1 cellular context compared by ENCODE assay signal in the genomic region with DNA sequence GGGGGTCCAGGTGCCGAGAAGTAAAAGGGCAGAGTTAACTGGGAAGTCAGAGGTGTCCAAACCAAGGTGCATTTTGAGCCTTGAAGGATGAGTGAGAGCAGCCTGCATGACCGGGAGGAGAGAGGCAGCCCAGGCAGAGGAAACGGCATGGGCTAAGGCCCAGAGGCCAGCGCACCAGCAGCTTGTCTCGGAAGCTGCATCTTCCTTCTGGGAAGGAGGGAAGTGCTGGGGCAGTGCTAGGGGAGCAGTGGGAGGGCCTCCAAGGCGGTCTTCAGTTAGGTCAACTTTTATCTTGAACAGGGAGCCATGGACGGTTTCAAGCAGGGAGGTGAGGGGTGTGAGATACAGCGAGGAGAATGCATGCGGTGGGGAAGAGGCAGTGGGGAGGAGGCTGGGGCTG.
TF ChIP-seq lines count a peak whose summit lies in the region.

No MANE protein-coding gene starts in this region.

TF ChIP-seq in GM23338, 12 proteins besides CTCF, POLR2A, EP300 and RAD21 (continued from another document):
- TF ChIP-seq, protein P1, sequence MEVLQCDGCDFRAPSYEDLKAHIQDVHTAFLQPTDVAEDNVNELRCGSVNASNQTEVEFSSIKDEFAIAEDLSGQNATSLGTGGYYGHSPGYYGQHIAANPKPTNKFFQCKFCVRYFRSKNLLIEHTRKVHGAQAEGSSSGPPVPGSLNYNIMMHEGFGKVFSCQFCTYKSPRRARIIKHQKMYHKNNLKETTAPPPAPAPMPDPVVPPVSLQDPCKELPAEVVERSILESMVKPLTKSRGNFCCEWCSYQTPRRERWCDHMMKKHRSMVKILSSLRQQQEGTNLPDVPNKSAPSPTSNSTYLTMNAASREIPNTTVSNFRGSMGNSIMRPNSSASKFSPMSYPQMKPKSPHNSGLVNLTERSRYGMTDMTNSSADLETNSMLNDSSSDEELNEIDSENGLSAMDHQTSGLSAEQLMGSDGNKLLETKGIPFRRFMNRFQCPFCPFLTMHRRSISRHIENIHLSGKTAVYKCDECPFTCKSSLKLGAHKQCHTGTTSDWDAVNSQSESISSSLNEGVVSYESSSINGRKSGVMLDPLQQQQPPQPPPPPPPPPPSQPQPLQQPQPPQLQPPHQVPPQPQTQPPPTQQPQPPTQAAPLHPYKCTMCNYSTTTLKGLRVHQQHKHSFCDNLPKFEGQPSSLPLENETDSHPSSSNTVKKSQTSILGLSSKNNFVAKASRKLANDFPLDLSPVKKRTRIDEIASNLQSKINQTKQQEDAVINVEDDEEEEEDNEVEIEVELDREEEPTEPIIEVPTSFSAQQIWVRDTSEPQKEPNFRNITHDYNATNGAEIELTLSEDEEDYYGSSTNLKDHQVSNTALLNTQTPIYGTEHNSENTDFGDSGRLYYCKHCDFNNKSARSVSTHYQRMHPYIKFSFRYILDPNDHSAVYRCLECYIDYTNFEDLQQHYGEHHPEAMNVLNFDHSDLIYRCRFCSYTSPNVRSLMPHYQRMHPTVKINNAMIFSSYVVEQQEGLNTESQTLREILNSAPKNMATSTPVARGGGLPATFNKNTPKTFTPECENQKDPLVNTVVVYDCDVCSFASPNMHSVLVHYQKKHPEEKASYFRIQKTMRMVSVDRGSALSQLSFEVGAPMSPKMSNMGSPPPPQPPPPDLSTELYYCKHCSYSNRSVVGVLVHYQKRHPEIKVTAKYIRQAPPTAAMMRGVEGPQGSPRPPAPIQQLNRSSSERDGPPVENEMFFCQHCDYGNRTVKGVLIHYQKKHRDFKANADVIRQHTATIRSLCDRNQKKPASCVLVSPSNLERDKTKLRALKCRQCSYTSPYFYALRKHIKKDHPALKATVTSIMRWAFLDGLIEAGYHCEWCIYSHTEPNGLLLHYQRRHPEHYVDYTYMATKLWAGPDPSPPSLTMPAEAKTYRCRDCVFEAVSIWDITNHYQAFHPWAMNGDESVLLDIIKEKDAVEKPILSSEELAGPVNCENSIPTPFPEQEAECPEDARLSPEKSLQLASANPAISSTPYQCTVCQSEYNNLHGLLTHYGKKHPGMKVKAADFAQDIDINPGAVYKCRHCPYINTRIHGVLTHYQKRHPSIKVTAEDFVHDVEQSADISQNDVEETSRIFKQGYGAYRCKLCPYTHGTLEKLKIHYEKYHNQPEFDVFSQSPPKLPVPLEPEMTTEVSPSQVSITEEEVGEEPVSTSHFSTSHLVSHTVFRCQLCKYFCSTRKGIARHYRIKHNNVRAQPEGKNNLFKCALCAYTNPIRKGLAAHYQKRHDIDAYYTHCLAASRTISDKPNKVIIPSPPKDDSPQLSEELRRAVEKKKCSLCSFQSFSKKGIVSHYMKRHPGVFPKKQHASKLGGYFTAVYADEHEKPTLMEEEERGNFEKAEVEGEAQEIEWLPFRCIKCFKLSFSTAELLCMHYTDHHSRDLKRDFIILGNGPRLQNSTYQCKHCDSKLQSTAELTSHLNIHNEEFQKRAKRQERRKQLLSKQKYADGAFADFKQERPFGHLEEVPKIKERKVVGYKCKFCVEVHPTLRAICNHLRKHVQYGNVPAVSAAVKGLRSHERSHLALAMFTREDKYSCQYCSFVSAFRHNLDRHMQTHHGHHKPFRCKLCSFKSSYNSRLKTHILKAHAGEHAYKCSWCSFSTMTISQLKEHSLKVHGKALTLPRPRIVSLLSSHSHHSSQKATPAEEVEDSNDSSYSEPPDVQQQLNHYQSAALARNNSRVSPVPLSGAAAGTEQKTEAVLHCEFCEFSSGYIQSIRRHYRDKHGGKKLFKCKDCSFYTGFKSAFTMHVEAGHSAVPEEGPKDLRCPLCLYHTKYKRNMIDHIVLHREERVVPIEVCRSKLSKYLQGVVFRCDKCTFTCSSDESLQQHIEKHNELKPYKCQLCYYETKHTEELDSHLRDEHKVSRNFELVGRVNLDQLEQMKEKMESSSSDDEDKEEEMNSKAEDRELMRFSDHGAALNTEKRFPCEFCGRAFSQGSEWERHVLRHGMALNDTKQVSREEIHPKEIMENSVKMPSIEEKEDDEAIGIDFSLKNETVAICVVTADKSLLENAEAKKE (CRISPR knock-in tag; IDR thresholded peaks at IDR 0.05): no peak
- TF ChIP-seq JUNB (IDR thresholded peaks at IDR 0.05; ENCODE audit: unreplicated experiment) (no peak), CREB1 (CRISPR knock-in tag; IDR thresholded peaks at IDR 0.05; ENCODE audit: low read depth) (no peak), ZNF114 (CRISPR knock-in tag; IDR thresholded peaks at IDR 0.05) (no peak)
- TF ChIP-seq, protein P2, sequence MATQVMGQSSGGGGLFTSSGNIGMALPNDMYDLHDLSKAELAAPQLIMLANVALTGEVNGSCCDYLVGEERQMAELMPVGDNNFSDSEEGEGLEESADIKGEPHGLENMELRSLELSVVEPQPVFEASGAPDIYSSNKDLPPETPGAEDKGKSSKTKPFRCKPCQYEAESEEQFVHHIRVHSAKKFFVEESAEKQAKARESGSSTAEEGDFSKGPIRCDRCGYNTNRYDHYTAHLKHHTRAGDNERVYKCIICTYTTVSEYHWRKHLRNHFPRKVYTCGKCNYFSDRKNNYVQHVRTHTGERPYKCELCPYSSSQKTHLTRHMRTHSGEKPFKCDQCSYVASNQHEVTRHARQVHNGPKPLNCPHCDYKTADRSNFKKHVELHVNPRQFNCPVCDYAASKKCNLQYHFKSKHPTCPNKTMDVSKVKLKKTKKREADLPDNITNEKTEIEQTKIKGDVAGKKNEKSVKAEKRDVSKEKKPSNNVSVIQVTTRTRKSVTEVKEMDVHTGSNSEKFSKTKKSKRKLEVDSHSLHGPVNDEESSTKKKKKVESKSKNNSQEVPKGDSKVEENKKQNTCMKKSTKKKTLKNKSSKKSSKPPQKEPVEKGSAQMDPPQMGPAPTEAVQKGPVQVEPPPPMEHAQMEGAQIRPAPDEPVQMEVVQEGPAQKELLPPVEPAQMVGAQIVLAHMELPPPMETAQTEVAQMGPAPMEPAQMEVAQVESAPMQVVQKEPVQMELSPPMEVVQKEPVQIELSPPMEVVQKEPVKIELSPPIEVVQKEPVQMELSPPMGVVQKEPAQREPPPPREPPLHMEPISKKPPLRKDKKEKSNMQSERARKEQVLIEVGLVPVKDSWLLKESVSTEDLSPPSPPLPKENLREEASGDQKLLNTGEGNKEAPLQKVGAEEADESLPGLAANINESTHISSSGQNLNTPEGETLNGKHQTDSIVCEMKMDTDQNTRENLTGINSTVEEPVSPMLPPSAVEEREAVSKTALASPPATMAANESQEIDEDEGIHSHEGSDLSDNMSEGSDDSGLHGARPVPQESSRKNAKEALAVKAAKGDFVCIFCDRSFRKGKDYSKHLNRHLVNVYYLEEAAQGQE (IDR thresholded peaks at IDR 0.05; ENCODE audit: unreplicated experiment): no peak
